In the genomic region with DNA sequence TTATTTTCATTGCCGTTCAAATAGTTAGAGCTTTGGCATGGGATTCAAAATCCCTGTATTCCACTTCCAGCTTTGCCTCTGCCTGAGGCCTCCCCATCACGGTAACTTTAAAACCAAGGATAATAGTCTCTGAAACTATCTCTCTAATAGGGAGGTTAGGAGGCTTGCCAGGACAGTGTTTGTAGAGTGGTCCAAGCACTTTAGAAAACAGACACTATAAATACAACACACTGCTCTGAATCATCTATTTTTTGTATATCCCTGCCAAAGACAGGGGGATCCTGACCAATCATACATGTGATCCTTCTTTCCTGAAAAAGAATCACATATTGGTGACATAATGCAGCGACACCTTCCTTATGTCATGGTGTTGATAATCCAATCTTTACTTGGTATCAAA, we compare ENCODE assay signal across 24 cellular contexts.
"Had no signal": no experiment of that assay in that cellular context is flagged by ENCODE, and none has a peak within 500 bp of the region (broad histone marks: within the 10 kb centered on the region; RNA-seq: fewer than 3 reads in every experiment).

No MANE protein-coding gene starts in this region.

- H3K36me3 ChIP-seq: gastroesophageal sphincter, pancreas, prostate gland, thoracic aorta had no signal

- H3K9me3 ChIP-seq: gastroesophageal sphincter, pancreas, prostate gland, thoracic aorta had no signal

- H3K27me3 Mint-ChIP-seq: activated CD4-positive, alpha-beta T cell treated with anti-CD3 and anti-CD28 coated beads for 36 hours; activated CD8-positive, alpha-beta memory T cell treated with anti-CD3 and anti-CD28 coated beads, Interleukin-2, amount 10 ng/mL, durations not matched to agents 7 days and 5 days; central memory CD8-positive, alpha-beta T cell; stimulated activated naive CD8-positive, alpha-beta T cell treated with anti-CD3 and anti-CD28 coated beads, Interleukin-15, Interleukin-2, amounts not matched to agents 100 ng/mL and 50 ng/mL, for 24 hours had no signal

- H3K9me3 Mint-ChIP-seq: activated naive CD4-positive, alpha-beta T cell treated with anti-CD3 and anti-CD28 coated beads, Interleukin-2, amount 50 U/mL, for 72 hours; immature natural killer cell; stimulated activated naive CD8-positive, alpha-beta T cell treated with anti-CD3 and anti-CD28 coated beads, Interleukin-15, Interleukin-2, amounts not matched to agents 100 ng/mL and 50 ng/mL, for 24 hours had no signal

- H3K27me3 ChIP-seq: gastroesophageal sphincter, pancreas had no signal

- DNase-seq: activated CD4-positive, alpha-beta T cell treated with anti-CD3 and anti-CD28 coated beads for 36 hours; activated CD4-positive, CD25-positive, alpha-beta regulatory T cell; activated CD8-positive, alpha-beta memory T cell treated with anti-CD3 and anti-CD28 coated beads, Interleukin-2, amount 10 ng/mL, durations not matched to agents 7 days and 5 days; activated CD8-positive, alpha-beta T cell treated with anti-CD3 and anti-CD28 coated beads, Interleukin-2, amount 10 ng/mL, durations not matched to agents 7 days and 5 days; activated naive CD4-positive, alpha-beta T cell; activated T-cell treated with anti-CD3 and anti-CD28 coated beads, Interleukin-2, amount 50 U/mL, for 72 hours; effector CD8-positive, alpha-beta T cell; hippocampal formation; immature natural killer cell; nucleus accumbens; pancreas; retina; stimulated activated CD4-positive, alpha-beta T cell treated with anti-CD3 and anti-CD28 coated beads, Interleukin-12 subunit alpha, Interleukin-12 subunit beta, amount 100 ng/mL, for 4 hours; stimulated activated CD4-positive, alpha-beta T cell treated with anti-CD3 and anti-CD28 coated beads, Interleukin-4, amount 100 ng/mL, for 24 hours; trophoblast cell had no signal

- ATAC-seq: activated CD4-positive, alpha-beta T cell treated with anti-CD3 and anti-CD28 coated beads for 36 hours; activated CD8-positive, alpha-beta memory T cell treated with anti-CD3 and anti-CD28 coated beads, Interleukin-2, amount 10 ng/mL, durations not matched to agents 7 days and 5 days; activated CD8-positive, alpha-beta T cell treated with anti-CD3 and anti-CD28 coated beads, Interleukin-2, amount 10 ng/mL, durations not matched to agents 7 days and 5 days; activated naive CD4-positive, alpha-beta T cell treated with anti-CD3 and anti-CD28 coated beads, Interleukin-2, amount 50 U/mL, for 72 hours; activated T-cell treated with anti-CD3 and anti-CD28 coated beads, Interleukin-2, amount 50 U/mL, for 72 hours; gastroesophageal sphincter; pancreas; sciatic nerve; stimulated activated effector memory CD8-positive, alpha-beta T cell treated with anti-CD3 and anti-CD28 coated beads, Interleukin-12 subunit alpha, Interleukin-12 subunit beta, amount 100 ng/mL, for 72 hours had no signal

- H3K4me3 Mint-ChIP-seq: activated CD4-positive, alpha-beta T cell treated with anti-CD3 and anti-CD28 coated beads for 36 hours; activated CD8-positive, alpha-beta memory T cell treated with anti-CD3 and anti-CD28 coated beads, Interleukin-2, amount 10 ng/mL, durations not matched to agents 7 days and 5 days; activated CD8-positive, alpha-beta T cell treated with anti-CD3 and anti-CD28 coated beads, Interleukin-2, amount 10 ng/mL, durations not matched to agents 7 days and 5 days; activated T-cell treated with anti-CD3 and anti-CD28 coated beads, Interleukin-2, amount 50 U/mL, for 72 hours; central memory CD8-positive, alpha-beta T cell; immature natural killer cell; stimulated activated effector memory CD8-positive, alpha-beta T cell treated with anti-CD3 and anti-CD28 coated beads, Interleukin-12 subunit alpha, Interleukin-12 subunit beta, amount 100 ng/mL, for 72 hours; stimulated activated naive CD8-positive, alpha-beta T cell treated with anti-CD3 and anti-CD28 coated beads, Interleukin-15, Interleukin-2, amounts not matched to agents 100 ng/mL and 50 ng/mL, for 24 hours had no signal

- H3K27ac ChIP-seq: gastroesophageal sphincter, pancreas, prostate gland, thoracic aorta had no signal

- H3K4me1 Mint-ChIP-seq: activated CD4-positive, alpha-beta T cell treated with anti-CD3 and anti-CD28 coated beads for 36 hours; activated CD8-positive, alpha-beta memory T cell treated with anti-CD3 and anti-CD28 coated beads, Interleukin-2, amount 10 ng/mL, durations not matched to agents 7 days and 5 days; central memory CD8-positive, alpha-beta T cell; stimulated activated effector memory CD8-positive, alpha-beta T cell treated with anti-CD3 and anti-CD28 coated beads, Interleukin-12 subunit alpha, Interleukin-12 subunit beta, amount 100 ng/mL, for 72 hours had no signal

- H3K36me3 Mint-ChIP-seq: activated CD8-positive, alpha-beta memory T cell treated with anti-CD3 and anti-CD28 coated beads, Interleukin-2, amount 10 ng/mL, durations not matched to agents 7 days and 5 days; activated naive CD4-positive, alpha-beta T cell treated with anti-CD3 and anti-CD28 coated beads, Interleukin-2, amount 50 U/mL, for 72 hours; stimulated activated effector memory CD8-positive, alpha-beta T cell treated with anti-CD3 and anti-CD28 coated beads, Interleukin-12 subunit alpha, Interleukin-12 subunit beta, amount 100 ng/mL, for 72 hours had no signal

- H3K27ac Mint-ChIP-seq: activated CD4-positive, alpha-beta T cell treated with anti-CD3 and anti-CD28 coated beads for 36 hours; activated CD8-positive, alpha-beta memory T cell treated with anti-CD3 and anti-CD28 coated beads, Interleukin-2, amount 10 ng/mL, durations not matched to agents 7 days and 5 days; activated CD8-positive, alpha-beta T cell treated with anti-CD3 and anti-CD28 coated beads, Interleukin-2, amount 10 ng/mL, durations not matched to agents 7 days and 5 days; activated naive CD4-positive, alpha-beta T cell treated with anti-CD3 and anti-CD28 coated beads, Interleukin-2, amount 50 U/mL, for 72 hours; activated T-cell treated with anti-CD3 and anti-CD28 coated beads, Interleukin-2, amount 50 U/mL, for 72 hours; stimulated activated effector memory CD8-positive, alpha-beta T cell treated with anti-CD3 and anti-CD28 coated beads, Interleukin-12 subunit alpha, Interleukin-12 subunit beta, amount 100 ng/mL, for 72 hours; stimulated activated naive CD8-positive, alpha-beta T cell treated with anti-CD3 and anti-CD28 coated beads, Interleukin-15, Interleukin-2, amounts not matched to agents 100 ng/mL and 50 ng/mL, for 24 hours had no signal

- H3K4me1 ChIP-seq: pancreas, prostate gland had no signal

- H3K4me3 ChIP-seq: gastroesophageal sphincter, pancreas, prostate gland, skin epidermis, thoracic aorta had no signal
